ENCODE assay signal across 19 cellular contexts in genomic region chr11:70527429-70528045, GRCh38.
"Had no signal": no experiment of that assay in that cellular context is flagged by ENCODE, and none has a peak within 500 bp of the region (broad histone marks: within the 10 kb centered on the region; RNA-seq: fewer than 3 reads in every experiment).

No MANE protein-coding gene starts in this region.

- H3K4me3 Mint-ChIP-seq: activated CD4-positive, alpha-beta T cell treated with anti-CD3 and anti-CD28 coated beads, Interleukin-2, amount 10 ng/mL, durations not matched to agents 7 days and 5 days; activated CD8-positive, alpha-beta T cell treated with anti-CD3 and anti-CD28 coated beads, Interleukin-2, amount 10 ng/mL, durations not matched to agents 7 days and 5 days; activated T-cell treated with anti-CD3 and anti-CD28 coated beads, Interleukin-2, amount 50 U/mL, for 4 hours; neural crest cell; stimulated activated memory B cell treated with anti-CD40 and anti-IgM and Interleukin-4, amounts not matched to agents 10 μg/mL and 1 μg/mL and 100 μg/mL, for 72 hours; T-helper 1 cell treated with Interleukin-12 subunit alpha and Interleukin-12 subunit beta and Interleukin-4 antibody, amounts not matched to agents 30 μg/mL and 1 μg/mL, for 36 hours had no signal

- H3K4me1 Mint-ChIP-seq: activated CD4-positive, alpha-beta T cell treated with anti-CD3 and anti-CD28 coated beads, Interleukin-2, amount 10 ng/mL, durations not matched to agents 7 days and 5 days; stimulated activated memory B cell treated with anti-CD40 and anti-IgM and Interleukin-4, amounts not matched to agents 10 μg/mL and 1 μg/mL and 100 μg/mL, for 72 hours had no signal

- ATAC-seq: activated CD4-positive, CD25-positive, alpha-beta regulatory T cell treated with anti-CD3 and anti-CD28 coated beads, Interleukin-2, amount 50 U/mL, for 24 hours; activated CD8-positive, alpha-beta T cell treated with anti-CD3 and anti-CD28 coated beads, Interleukin-2, amount 10 ng/mL, durations not matched to agents 7 days and 5 days; activated T-cell treated with anti-CD3 and anti-CD28 coated beads, Interleukin-2, amount 50 U/mL, for 4 hours; left colon; psoas muscle; stimulated activated memory B cell treated with anti-CD40 and anti-IgM and Interleukin-4, amounts not matched to agents 10 μg/mL and 1 μg/mL and 100 μg/mL, for 72 hours had no signal

- H3K27ac Mint-ChIP-seq: activated CD4-positive, alpha-beta T cell treated with anti-CD3 and anti-CD28 coated beads, Interleukin-2, amount 10 ng/mL, durations not matched to agents 7 days and 5 days; activated CD8-positive, alpha-beta T cell treated with anti-CD3 and anti-CD28 coated beads, Interleukin-2, amount 10 ng/mL, durations not matched to agents 7 days and 5 days; stimulated activated memory B cell treated with anti-CD40 and anti-IgM and Interleukin-4, amounts not matched to agents 10 μg/mL and 1 μg/mL and 100 μg/mL, for 72 hours; T-helper 1 cell treated with Interleukin-12 subunit alpha and Interleukin-12 subunit beta and Interleukin-4 antibody, amounts not matched to agents 30 μg/mL and 1 μg/mL, for 36 hours had no signal

- FAIRE-seq: islet of Langerhans had no signal

- H3K27ac ChIP-seq: psoas muscle, sigmoid colon, testis had no signal

- H3K36me3 Mint-ChIP-seq: stimulated activated memory B cell treated with anti-CD40 and anti-IgM and Interleukin-4, amounts not matched to agents 10 μg/mL and 1 μg/mL and 100 μg/mL, for 72 hours had no signal

- H3K36me3 ChIP-seq: sigmoid colon, upper lobe of left lung had no signal

- H3K27me3 ChIP-seq: sigmoid colon, testis, upper lobe of left lung had no signal

- H3K9me3 Mint-ChIP-seq: activated CD4-positive, alpha-beta T cell treated with anti-CD3 and anti-CD28 coated beads, Interleukin-2, amount 10 ng/mL, durations not matched to agents 7 days and 5 days; neural crest cell; stimulated activated memory B cell treated with anti-CD40 and anti-IgM and Interleukin-4, amounts not matched to agents 10 μg/mL and 1 μg/mL and 100 μg/mL, for 72 hours; T-helper 1 cell treated with Interleukin-12 subunit alpha and Interleukin-12 subunit beta and Interleukin-4 antibody, amounts not matched to agents 30 μg/mL and 1 μg/mL, for 36 hours had no signal

- DNase-seq: activated CD4-positive, alpha-beta T cell treated with anti-CD3 and anti-CD28 coated beads, Interleukin-2, amount 10 ng/mL, durations not matched to agents 7 days and 5 days; activated CD8-positive, alpha-beta T cell treated with anti-CD3 and anti-CD28 coated beads, Interleukin-2, amount 10 ng/mL, durations not matched to agents 7 days and 5 days; activated naive CD4-positive, alpha-beta T cell treated with anti-CD3 and anti-CD28 coated beads, Interleukin-2, amount 50 U/mL, for 16 hours; activated T-cell treated with anti-CD3 and anti-CD28 coated beads, Interleukin-2, amount 50 U/mL, for 4 hours; dorsolateral prefrontal cortex; foreskin fibroblast; hippocampal formation; left colon; mammary epithelial cell; sigmoid colon; stimulated activated CD4-positive, alpha-beta T cell treated with anti-CD3 and anti-CD28 coated beads, Interleukin-4, amount 100 ng/mL, for 4 hours; testis had no signal

- H3K9me3 ChIP-seq: psoas muscle, sigmoid colon, testis, upper lobe of left lung had no signal

- H3K4me3 ChIP-seq: dorsolateral prefrontal cortex, psoas muscle, sigmoid colon, testis, upper lobe of left lung had no signal

- H3K4me1 ChIP-seq: psoas muscle, sigmoid colon, testis had no signal
